In the genomic region with DNA sequence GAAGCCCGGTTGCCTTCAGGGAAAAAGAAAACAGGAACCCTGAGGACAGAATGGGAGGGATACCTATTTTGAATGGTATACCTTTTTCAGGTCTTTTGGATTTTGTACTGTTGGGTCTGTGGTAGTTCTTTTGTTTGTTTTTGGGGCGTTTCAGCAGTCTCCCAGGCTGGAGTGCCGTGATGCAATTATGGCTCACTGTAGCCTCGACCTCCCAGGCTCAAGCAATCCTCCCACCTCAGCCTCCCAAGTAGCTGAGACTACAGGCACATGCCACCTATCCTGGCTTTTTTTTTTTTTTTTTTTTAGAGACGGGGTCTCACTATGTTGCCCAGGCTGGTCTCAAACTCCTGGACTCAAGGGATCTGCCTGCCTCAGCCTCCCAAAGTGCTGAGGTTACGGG, we compare ENCODE assay signal across 6 cellular contexts. TPM values are rescaled to one million over a fixed set of nuclear protein-coding genes. Genes with fewer than 3 reads are reported as not detected.
"Had no signal": no experiment of that assay in that cellular context is flagged by ENCODE, and none has a peak within 500 bp of the region (broad histone marks: within the 10 kb centered on the region; RNA-seq: fewer than 3 reads in every experiment).

No MANE protein-coding gene starts in this region.

RNA-seq across cellular contexts. Expression of gene SPATA3, which starts 27.6 kb away (rescaled TPM):
- total RNA-seq: M059J, NCI-H460, PC-3, Peyer's patch, Right ventricle myocardium superior, SJSA1 had no signal

RNA-seq across cellular contexts. Expression of gene GPR55, which starts 43.3 kb away (rescaled TPM):
- total RNA-seq: M059J, Right ventricle myocardium superior had no signal
